35 cellular contexts compared by ENCODE assay signal in genomic region chr7:38568497-38568896, GRCh38.
"Had no signal": no experiment of that assay in that cellular context is flagged by ENCODE, and none has a peak within 500 bp of the region (broad histone marks: within the 10 kb centered on the region; RNA-seq: fewer than 3 reads in every experiment).

No MANE protein-coding gene starts in this region.

- FAIRE-seq: astrocyte, bronchial epithelial cell had no signal

- H3K27ac ChIP-seq: adrenal gland, ascending aorta, body of pancreas, brain microvascular endothelial cell, breast epithelium, cardiac muscle cell had no signal

- ATAC-seq: activated naive CD4-positive, alpha-beta T cell treated with anti-CD3 and anti-CD28 coated beads, Interleukin-2, amount 50 U/mL, for 72 hours; activated naive CD8-positive, alpha-beta T cell treated with anti-CD3 and anti-CD28 coated beads, Interleukin-2, amount 50 U/mL, for 24 hours; activated T-cell treated with anti-CD3 and anti-CD28 coated beads, Interleukin-2, amount 50 U/mL, for 4 hours; activated T-cell treated with anti-CD3 and anti-CD28 coated beads, Interleukin-2, amount 50 U/mL, for 72 hours; activated T-helper 17 cell treated with anti-CD3 and anti-CD28 coated beads, Interleukin-2, amount 50 U/mL, for 72 hours; body of pancreas had no signal

- H3K4me1 ChIP-seq: adrenal gland, ascending aorta, body of pancreas, breast epithelium had no signal

- H3K36me3 ChIP-seq: adrenal gland, ascending aorta, brain microvascular endothelial cell, breast epithelium, cardiac muscle cell had no signal

- H3K4me3 ChIP-seq: adrenal gland, ascending aorta, body of pancreas, breast epithelium, cardiac muscle cell had no signal

- H3K9me3 ChIP-seq: adrenal gland, ascending aorta, body of pancreas, breast epithelium had no signal

- H3K27me3 ChIP-seq: adrenal gland, ascending aorta, body of pancreas, brain microvascular endothelial cell, breast epithelium, cardiac muscle cell had no signal

- DNase-seq: activated effector memory CD4-positive, alpha-beta T cell treated with anti-CD3 and anti-CD28 coated beads, Interleukin-2, amount 50 U/mL, for 16 hours; activated effector memory CD4-positive, alpha-beta T cell treated with Interleukin-2 at 50 U/mL for 16 hours; activated gamma-delta T cell; activated gamma-delta T cell treated with Interleukin-2 at 50 U/mL for 16 hours; activated naive CD4-positive, alpha-beta T cell; activated naive CD4-positive, alpha-beta T cell treated with anti-CD3 and anti-CD28 coated beads for 36 hours; activated naive CD4-positive, alpha-beta T cell treated with anti-CD3 and anti-CD28 coated beads, Interleukin-2, amount 10 ng/mL, durations not matched to agents 7 days and 5 days; activated naive CD4-positive, alpha-beta T cell treated with anti-CD3 and anti-CD28 coated beads, Interleukin-2, amount 50 U/mL, for 16 hours; activated naive CD4-positive, alpha-beta T cell treated with Interleukin-2 at 50 U/mL for 16 hours; activated naive CD8-positive, alpha-beta T cell treated with anti-CD3 and anti-CD28 coated beads for 36 hours; activated naive CD8-positive, alpha-beta T cell treated with anti-CD3 and anti-CD28 coated beads, Interleukin-2, amount 10 ng/mL, durations not matched to agents 7 days and 5 days; activated naive CD8-positive, alpha-beta T cell treated with anti-CD3 and anti-CD28 coated beads, Interleukin-2, amount 50 U/mL, for 24 hours; activated T-cell treated with anti-CD3 and anti-CD28 coated beads for 4 hours; activated T-cell treated with anti-CD3 and anti-CD28 coated beads, Interleukin-2, amount 50 U/mL, for 1 hour; activated T-cell treated with anti-CD3 and anti-CD28 coated beads, Interleukin-2, amount 50 U/mL, for 24 hours; activated T-cell treated with anti-CD3 and anti-CD28 coated beads, Interleukin-2, amount 50 U/mL, for 4 hours; activated T-cell treated with anti-CD3 and anti-CD28 coated beads, Interleukin-2, amount 50 U/mL, for 48 hours; activated T-cell treated with anti-CD3 and anti-CD28 coated beads, Interleukin-2, amount 50 U/mL, for 72 hours; adrenal gland; amniotic stem cell; amygdala; anterior cingulate cortex; aorta; body of pancreas; brain microvascular endothelial cell; caudate nucleus; central memory CD4-positive, alpha-beta T cell; cerebellar nuclear complex had no signal
